ENCODE assay signal across 2 cellular contexts in the genomic region with DNA sequence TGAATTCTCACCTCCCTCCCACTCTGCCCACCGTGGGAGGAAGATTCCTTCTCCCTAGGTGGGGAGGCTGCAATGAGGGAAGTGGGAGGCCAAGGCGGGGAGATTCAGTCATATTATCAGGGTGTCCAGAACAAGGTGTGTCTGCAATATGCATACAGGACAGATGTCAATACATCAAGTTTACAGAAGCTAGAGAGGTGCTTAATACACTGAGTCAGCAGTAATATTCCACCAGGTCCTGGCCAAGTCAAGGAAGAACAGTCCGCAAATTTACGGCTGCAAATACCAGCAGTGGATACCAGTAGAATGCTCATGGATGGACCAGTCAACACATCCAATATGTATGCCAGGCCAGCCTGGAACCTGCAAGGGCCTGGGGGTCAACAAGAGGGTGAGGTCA.
TF ChIP-seq lines count a peak whose summit lies in the region.

No MANE protein-coding gene starts in this region.

TF ChIP-seq in IMR-90, 13 proteins besides CTCF, POLR2A, EP300 and RAD21:
- TF ChIP-seq MAFK (IDR thresholded peaks at IDR 0.05; ENCODE audit: low read depth, low read length), result peak; percentile 79
- TF ChIP-seq, protein P1, sequence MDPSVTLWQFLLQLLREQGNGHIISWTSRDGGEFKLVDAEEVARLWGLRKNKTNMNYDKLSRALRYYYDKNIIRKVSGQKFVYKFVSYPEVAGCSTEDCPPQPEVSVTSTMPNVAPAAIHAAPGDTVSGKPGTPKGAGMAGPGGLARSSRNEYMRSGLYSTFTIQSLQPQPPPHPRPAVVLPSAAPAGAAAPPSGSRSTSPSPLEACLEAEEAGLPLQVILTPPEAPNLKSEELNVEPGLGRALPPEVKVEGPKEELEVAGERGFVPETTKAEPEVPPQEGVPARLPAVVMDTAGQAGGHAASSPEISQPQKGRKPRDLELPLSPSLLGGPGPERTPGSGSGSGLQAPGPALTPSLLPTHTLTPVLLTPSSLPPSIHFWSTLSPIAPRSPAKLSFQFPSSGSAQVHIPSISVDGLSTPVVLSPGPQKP (IDR thresholded peaks at IDR 0.05; ENCODE audit: borderline replicate concordance, low read depth, low read length), result no peak
TF ChIP-seq in IMR-90: peak in this region for 1.

TF ChIP-seq in K562, 482 proteins besides CTCF, POLR2A, EP300 and RAD21:
- TF ChIP-seq MAFF (IDR thresholded peaks at IDR 0.05; ENCODE audit: low read length) (peak; percentile 63), MAFG (tag; conservative IDR thresholded peaks at IDR 0.05) (peak; percentile 60; the same call in 1 of the 2 replicates), CREB3 (tag; conservative IDR thresholded peaks at IDR 0.05; ENCODE audit: low read depth) (no peak), ZNF316 (IDR thresholded peaks at IDR 0.05) (peak; percentile 74), MAFK (IDR thresholded peaks at IDR 0.05; ENCODE audit: low read length) (peak; percentile 65), C11orf30 (IDR thresholded peaks at IDR 0.05; ENCODE audit: low read depth) (peak; percentile 48)
